20 cellular contexts compared by ENCODE assay signal in the genomic region with DNA sequence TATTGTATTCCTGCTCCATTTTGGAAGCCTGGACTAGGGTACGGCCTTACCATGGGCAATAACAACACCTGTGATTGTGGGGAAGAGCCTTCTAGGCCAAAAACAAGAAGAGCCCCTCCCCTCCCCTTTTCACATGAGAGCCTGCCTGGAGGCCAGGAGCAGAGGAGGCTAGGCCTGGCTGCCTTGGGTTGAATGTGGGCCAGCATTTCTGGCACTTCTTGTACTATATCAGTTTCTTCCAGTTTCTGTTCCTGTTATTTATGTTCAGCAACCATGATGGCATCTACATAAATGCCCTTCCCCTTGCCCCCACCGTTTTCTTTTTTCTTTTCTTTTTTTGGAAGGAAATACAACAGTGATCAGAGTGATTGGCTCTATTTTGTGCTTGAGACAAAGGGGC. TPM values are rescaled to one million over a fixed set of nuclear protein-coding genes. Genes with fewer than 3 reads are reported as not detected.
A peak's percentile ranks its signal among the peaks of the same experiment; 100 is the strongest.
DNase-seq lines count a peak whose midpoint lies in the region; ATAC-seq and TF ChIP-seq lines count a peak whose summit lies in the region.
"Had no signal": no experiment of that assay in that cellular context is flagged by ENCODE, and none has a peak within 500 bp of the region (broad histone marks: within the 10 kb centered on the region; RNA-seq: fewer than 3 reads in every experiment).

No MANE protein-coding gene starts in this region.

- POLR2A ChIA-PET in RWPE1 (lab: Yijun Ruan, JAX; ENCODE audit: low non-redundant PET), result no interaction called here

- TF ChIP-seq CTCF in upper lobe of right lung (IDR thresholded peaks at IDR 0.05) (no peak), RWPE1 (conservative IDR thresholded peaks at IDR 0.05; ENCODE audit: low read depth) (no peak)

- peak; percentile 24 for ATAC-seq in HG03342 (IDR thresholded peaks at IDR 0.05; ENCODE audit: unreplicated experiment)
- peak; percentile 32 for ATAC-seq in upper lobe of right lung
- ATAC-seq: activated CD4-positive, alpha-beta T cell treated with anti-CD3 and anti-CD28 coated beads for 36 hours; activated naive CD4-positive, alpha-beta T cell treated with anti-CD3 and anti-CD28 coated beads, Interleukin-2, amount 50 U/mL, for 72 hours; HCT116; K562 had no signal

- no peaks in the 10 kb centered on the region for H3K27me3 ChIP-seq in upper lobe of right lung

- H3K27ac ChIP-seq in upper lobe of right lung (no peak overlapping the region), RWPE1 (no peak overlapping the region)
- H3K27ac ChIP-seq: 22Rv1 had no signal

- intact Hi-C loops in upper lobe of right lung (cut with DNase I), result no loop called here

- H3K4me1 ChIP-seq in upper lobe of right lung, result peaks cover 7% of the 10 kb centered on the region

- no peaks in the 10 kb centered on the region for H3K9me3 ChIP-seq in upper lobe of right lung

- H3K36me3 ChIP-seq in upper lobe of right lung, result peaks cover 7% of the 10 kb centered on the region

- CTCF ChIA-PET in RWPE1 (lab: Yijun Ruan, JAX), result no interaction called here

- no peak overlapping the region for H3K4me3 ChIP-seq in upper lobe of right lung
- H3K4me3 ChIP-seq: K562, lung had no signal

- peak; percentile 9 to 44 for DNase-seq in NOMO-1 (lab: John Stamatoyannopoulos, UW; ENCODE audit: unreplicated experiment in 2 of 2)
- DNase-seq in NOMO-1 treated with dmso at 0.1 percent for 144 hours (lab: John Stamatoyannopoulos, UW; ENCODE audit: unreplicated experiment), result no peak
- DNase-seq in RPMI8226, result peak; percentile 72
- no peak for DNase-seq in upper lobe of right lung
- DNase-seq in NCI-H510A treated with DMSO at 0.1 percent for 48 hours (lab: John Stamatoyannopoulos, UW), result no peak
- DNase-seq in DMS153 (lab: John Stamatoyannopoulos, UW), result no peak
- no peak for DNase-seq in RWPE1 (ENCODE audit: low spot score)
- DNase-seq: activated CD4-positive, alpha-beta T cell treated with anti-CD3 and anti-CD28 coated beads for 36 hours; AML-193; DND-41; NCI-H2029; NCI-H345; retina; stimulated activated CD4-positive, alpha-beta T cell treated with anti-CD3 and anti-CD28 coated beads, Interleukin-12 subunit alpha, Interleukin-12 subunit beta, amount 100 ng/mL, for 4 hours had no signal

RNA-seq across cellular contexts. Expression of gene KCTD18, which starts 58.4 kb away (rescaled TPM):
- 13.0 TPM for total RNA-seq in upper lobe of right lung

Comparison
In these comparisons a context has a peak if more than half of its experiments do, and no peak if none do; other contexts are left out.
1. DNase-seq: peak in NOMO-1 (2 of 2) and RPMI8226 (single experiment); none in NOMO-1 treated with dmso at 0.1 percent for 144 hours (single experiment), upper lobe of right lung (single experiment), NCI-H510A treated with DMSO at 0.1 percent for 48 hours (single experiment), DMS153 (single experiment) and RWPE1 (single experiment).